In genomic region chr11:22938691-22939090, GRCh38 we compare ENCODE assay signal across 20 cellular contexts.
DNase-seq lines count a peak whose midpoint lies in the region; FAIRE-seq and TF ChIP-seq lines count a peak whose summit lies in the region.
"Had no signal": no experiment of that assay in that cellular context is flagged by ENCODE, and none has a peak within 500 bp of the region (broad histone marks: within the 10 kb centered on the region; RNA-seq: fewer than 3 reads in every experiment).

No MANE protein-coding gene starts in this region.

- H2BK5ac ChIP-seq in H1 (ENCODE audit: low read depth, low read length), result no peak overlapping the region

- no peak overlapping the region for H2BK20ac ChIP-seq in H1 (ENCODE audit: low read length)

- 82% methylated on average over 1 of the region's 1 CpG; no CpG with 5 or more reads in 1 of the 2 experiments for WGBS in H1 (ENCODE audit: extremely low coverage in 1 of 2, insufficient coverage in 1 of 2, insufficient read length in 1 of 2, insufficient replicate concordance in 2 of 2, low coverage in 1 of 2, low lambda C conversion rate in 2 of 2, missing lambda C conversion rate in 1 of 2), 2 experiments
- 85 to 88% (median 87%) methylated on average over 1 of the region's 1 CpG for WGBS in small intestine, 3 donors

- DNase-seq in COLO829 (ENCODE audit: low spot score) (peak; percentile 17), M059J (ENCODE audit: low read depth) (peak; percentile 13), H1 (ENCODE audit: low read depth in 1 of 2, low spot score in 2 of 2) (no peak), small intestine (no peak), NCI-H1436 (lab: John Stamatoyannopoulos, UW) (no peak), nucleus accumbens (lab: John Stamatoyannopoulos, UW) (no peak), cerebellum (ENCODE audit: low spot score) (no peak)
- DNase-seq: 8988T; C1 segment of cervical spinal cord; CD4-positive, alpha-beta T cell; COR-L47; DMS153; DMS79 treated with DMSO at 0.1 percent for 48 hours; GDM1; H7 had no signal

- H3K9ac ChIP-seq in H1 (replicated peaks in 1 of 4; ENCODE audit: extremely low read depth in 1 of 4, low read depth in 3 of 4, low read length in 3 of 4), result no peak overlapping the region
- H3K9ac ChIP-seq: KMS-11 had no signal

- H3K56ac ChIP-seq in H1 (replicated peaks; ENCODE audit: insufficient read length, low read depth, low read length), result no peak overlapping the region

- TF ChIP-seq CTCF in H1 (IDR thresholded peaks at IDR 0.05; ENCODE audit: control extremely low read depth in 1 of 3, insufficient read depth in 1 of 3, low read depth in 1 of 3, low read length in 3 of 3), result no peak

- no peaks in the 10 kb centered on the region for H3K79me2 ChIP-seq in H1 (ENCODE audit: control insufficient read depth in 1 of 2, insufficient read depth in 2 of 2, low read length in 2 of 2)

- POLR2A ChIA-PET in H1 (lab: Charles Lee; ENCODE audit: partially characterized antibody), result no interaction called here

- no peak for FAIRE-seq in H1 (lab: Jason Lieb, UNC)
- FAIRE-seq in small intestine (lab: Jason Lieb, UNC), result peak; percentile 83
- FAIRE-seq: D721Med, GM12892, HepG2, HTR-8/SVneo had no signal

- TF ChIP-seq POLR2A in H1 (IDR thresholded peaks at IDR 0.05; ENCODE audit: control extremely low read depth in 1 of 2, low read depth in 2 of 2, low read length in 2 of 2), result no peak

- CTCF ChIA-PET in H1 (lab: Charles Lee; ENCODE audit: partially characterized antibody), result no interaction called here

- no peak overlapping the region for H4K8ac ChIP-seq in H1 (ENCODE audit: extremely low read depth, insufficient read depth, low read length)

- no peak overlapping the region for H3K4ac ChIP-seq in H1 (replicated peaks; ENCODE audit: insufficient read length, low read depth, low read length)

- H3K36me3 ChIP-seq in H1 (ENCODE audit: control insufficient read depth in 2 of 4, insufficient read depth in 4 of 4, low read length in 3 of 4) (no peaks in the 10 kb centered on the region), small intestine (ENCODE audit: control insufficient read depth in 2 of 2, insufficient read depth in 2 of 2, low read length in 2 of 2) (no peaks in the 10 kb centered on the region)

- H3K79me1 ChIP-seq in H1 (ENCODE audit: low read depth, low read length), result no peaks in the 10 kb centered on the region

- no peak for TF ChIP-seq EP300 in H1 (IDR thresholded peaks at IDR 0.05; ENCODE audit: borderline replicate concordance in 1 of 2, low read depth in 2 of 2, low read length in 2 of 2)

- no peak overlapping the region for H2BK12ac ChIP-seq in H1 (ENCODE audit: low read depth, low read length)

- H3K4me3 ChIP-seq in H1 (ENCODE audit: extremely low read depth in 1 of 4, insufficient read depth in 2 of 4, low read depth in 3 of 4, low read length in 4 of 4), result no peak overlapping the region
- no peak overlapping the region for H3K4me3 ChIP-seq in small intestine (ENCODE audit: low read depth in 1 of 2, low read length in 2 of 2)

- H2AK5ac ChIP-seq in H1 (ENCODE audit: low read depth, low read length), result no peak overlapping the region

- TF ChIP-seq RAD21 in H1 (IDR thresholded peaks at IDR 0.05 in 1 of 2, conservative IDR thresholded peaks at IDR 0.05 in 1 of 2; ENCODE audit: low read depth in 2 of 2, low read length in 2 of 2), result no peak

- H3K23me2 ChIP-seq in H1 (ENCODE audit: low read depth, low read length), result no peaks in the 10 kb centered on the region

- H3K4me1 ChIP-seq in H1 (replicated peaks in 1 of 4; ENCODE audit: control insufficient read depth in 3 of 4, insufficient read depth in 4 of 4, low read length in 3 of 4) (no peaks in the 10 kb centered on the region), small intestine (ENCODE audit: control insufficient read depth in 2 of 2, insufficient read depth in 1 of 2, low read depth in 1 of 2, low read length in 1 of 2) (no peaks in the 10 kb centered on the region)

- no peak overlapping the region; the same call in 1 of the 2 replicates for H2AFZ ChIP-seq in H1 (ENCODE audit: low read length)

- H3K9me3 ChIP-seq in H1 (ENCODE audit: insufficient read depth in 2 of 2, low read depth in 1 of 2, low read length in 1 of 2), result peaks cover 0 to 4% of the 10 kb centered on the region in 2 experiments; a peak in 2 of 4 replicates
- H3K9me3 ChIP-seq in small intestine (ENCODE audit: control insufficient read depth, low read depth), result no peaks in the 10 kb centered on the region

- H3K18ac ChIP-seq in H1 (ENCODE audit: extremely low read depth, low read length), result no peak overlapping the region

- H3K27me3 ChIP-seq in H1 (replicated peaks in 1 of 4; ENCODE audit: control insufficient read depth in 3 of 4, extremely low read depth in 1 of 4, insufficient read depth in 3 of 4, low read length in 3 of 4) (no peaks in the 10 kb centered on the region), small intestine (ENCODE audit: control insufficient read depth in 2 of 2, insufficient read depth in 2 of 2, low read length in 2 of 2) (no peaks in the 10 kb centered on the region)

- H3K4me2 ChIP-seq in H1 (ENCODE audit: insufficient read depth in 1 of 2, low read depth in 2 of 2, low read length in 2 of 2), result no peak overlapping the region
- H3K4me2 ChIP-seq: KMS-11 had no signal

- no peak overlapping the region for H4K91ac ChIP-seq in H1 (replicated peaks; ENCODE audit: insufficient read length, low read length)

- no peak overlapping the region for H3K27ac ChIP-seq in H1 (ENCODE audit: low read depth, low read length)
- H3K27ac ChIP-seq in small intestine (ENCODE audit: low read depth in 1 of 2, low read length in 1 of 2), result no peak overlapping the region
- H3K27ac ChIP-seq: KMS-11 had no signal

- no peak overlapping the region for H3K14ac ChIP-seq in H1 (ENCODE audit: insufficient read length)

- H4K20me1 ChIP-seq in H1 (replicated peaks in 1 of 2; ENCODE audit: control insufficient read depth in 1 of 2, insufficient read depth in 2 of 2, low read length in 2 of 2), result no peaks in the 10 kb centered on the region

- no peak overlapping the region for H2BK15ac ChIP-seq in H1 (ENCODE audit: low read length)

- H2BK120ac ChIP-seq in H1 (replicated peaks; ENCODE audit: low read depth, low read length), result no peak overlapping the region

- H3K23ac ChIP-seq in H1 (ENCODE audit: insufficient read length), result no peak overlapping the region

- H4K5ac ChIP-seq in H1 (ENCODE audit: insufficient read length, low read depth, low read length), result no peak overlapping the region

TF ChIP-seq in H1, 55 proteins besides CTCF, POLR2A, EP300 and RAD21:
- TF ChIP-seq CBX8 (IDR thresholded peaks at IDR 0.05; ENCODE audit: borderline replicate concordance, low read depth, low read length), result no peak
- 0 out of 2 replicates have a peak, but pooled peaks have one; percentile 42 for TF ChIP-seq TEAD4 (IDR thresholded peaks at IDR 0.05; ENCODE audit: low read depth, low read length)

Comparison
In these comparisons a context has a peak if more than half of its experiments do, and no peak if none do; other contexts are left out.
1. DNase-seq: peak in COLO829 (single experiment) and M059J (single experiment); none in H1 (0 of 2), small intestine (single experiment), NCI-H1436 (single experiment), nucleus accumbens (0 of 56) and cerebellum (single experiment).